8 cellular contexts compared by ENCODE assay signal in the genomic region with DNA sequence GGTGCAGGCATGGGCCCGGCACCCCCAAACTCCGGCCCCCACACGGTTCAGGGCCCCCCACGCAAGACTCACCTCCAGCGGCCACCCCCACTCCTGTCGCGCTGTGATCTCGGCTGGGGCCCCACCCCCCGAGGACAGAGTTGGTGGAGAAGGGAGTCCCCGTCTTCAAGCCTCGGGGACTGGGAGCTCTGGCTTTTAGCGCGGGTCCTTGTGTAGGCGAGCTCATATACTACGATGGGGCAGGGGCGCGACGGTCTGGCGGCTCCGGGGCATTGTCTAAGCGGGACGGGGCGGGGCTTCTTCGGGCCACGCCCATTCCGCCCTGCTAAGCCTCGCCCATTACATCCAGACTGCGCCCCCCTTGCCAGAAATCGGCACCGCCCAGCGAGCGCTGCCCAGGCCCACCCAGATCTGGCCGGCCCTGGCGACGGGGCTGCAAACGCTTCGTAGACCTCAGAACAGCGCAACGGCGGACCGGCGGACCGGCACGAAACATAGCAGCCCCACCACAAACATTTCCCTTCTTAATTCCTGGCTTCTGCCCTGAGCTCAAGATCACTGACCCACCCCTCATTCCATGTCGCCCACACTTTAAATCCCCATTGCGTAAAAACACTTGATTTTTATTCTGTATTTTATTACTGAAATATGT. TPM values are rescaled to one million over a fixed set of nuclear protein-coding genes. Genes with fewer than 3 reads are reported as not detected.
DNase-seq lines count a peak whose midpoint lies in the region; ATAC-seq and TF ChIP-seq lines count a peak whose summit lies in the region.

No MANE protein-coding gene starts in this region.

- WGBS in endodermal cell (ENCODE audit: insufficient coverage in 1 of 2, insufficient read length in 1 of 2), 2 experiments: 1% methylated on average over 26 to 43 of the region's 46 CpGs

- H3K27ac ChIP-seq in endodermal cell (ENCODE audit: low read depth, low read length): peak overlapping the region; percentile 97

- H3K4me1 Mint-ChIP-seq in endodermal cell (peaks cover 19% of the 10 kb centered on the region), memory B cell (peaks cover 48% of the 10 kb centered on the region)

- H3K4me3 ChIP-seq in HFF-Myc (replicated peaks; ENCODE audit: low read depth, low read length): peak overlapping the region; percentile 63
- peak overlapping the region; percentile 88 for H3K4me3 ChIP-seq in endodermal cell (ENCODE audit: low read length)

- H3K9ac ChIP-seq in endodermal cell (ENCODE audit: extremely low read depth, low read length, poor library complexity, severe bottlenecking): peak overlapping the region; percentile 84

- H3K4me1 ChIP-seq in endodermal cell (ENCODE audit: control insufficient read depth, insufficient read depth, low read length): peaks cover 5% of the 10 kb centered on the region

- ATAC-seq in memory B cell (ENCODE audit: low read depth) (peak; percentile 50), HG03457 (IDR thresholded peaks at IDR 0.05; ENCODE audit: unreplicated experiment) (no peak)

- H3K4me3 Mint-ChIP-seq in endodermal cell: peak overlapping the region; percentile 92
- H3K4me3 Mint-ChIP-seq in memory B cell: peak overlapping the region; percentile 100

- H3K36me3 ChIP-seq in endodermal cell (ENCODE audit: control insufficient read depth, insufficient read depth, low read length): peaks cover 76% of the 10 kb centered on the region

- peaks cover 67% of the 10 kb centered on the region for H3K36me3 Mint-ChIP-seq in endodermal cell (ENCODE audit: low read depth)
- peaks cover 38% of the 10 kb centered on the region for H3K36me3 Mint-ChIP-seq in memory B cell

- H3K9me3 Mint-ChIP-seq in endodermal cell (no peaks in the 10 kb centered on the region), memory B cell (no peaks in the 10 kb centered on the region)

- H3K27me3 Mint-ChIP-seq in endodermal cell (ENCODE audit: insufficient read depth) (no peaks in the 10 kb centered on the region), memory B cell (no peaks in the 10 kb centered on the region)

- H3K9me3 ChIP-seq in endodermal cell (ENCODE audit: control insufficient read depth, low read length): no peaks in the 10 kb centered on the region

- no peaks in the 10 kb centered on the region for H3K27me3 ChIP-seq in endodermal cell (ENCODE audit: control insufficient read depth, insufficient read depth, low read length, poor library complexity, severe bottlenecking)

- TF ChIP-seq CTCF in HFF-Myc (IDR thresholded peaks at IDR 0.05; ENCODE audit: low read depth, low read length, missing control alignments): no peak
- TF ChIP-seq CTCF in endodermal cell (conservative IDR thresholded peaks at IDR 0.05): no peak

- H3K27ac Mint-ChIP-seq in endodermal cell (peak overlapping the region; percentile 97), memory B cell (peak overlapping the region; percentile 90)

- peak; percentile 92 for DNase-seq in D341Med (ENCODE audit: low spot score)
- DNase-seq in HFF-Myc (ENCODE audit: extremely low read depth, low read depth): peak; percentile 62
- peak; percentile 38 for DNase-seq in NCI-H774 (lab: John Stamatoyannopoulos, UW)
- peak; percentile 74 for DNase-seq in activated CD8-positive, alpha-beta memory T cell treated with anti-CD3 and anti-CD28 coated beads, Interleukin-2, amount 50 U/mL, for 4 hours
- peak; percentile 97 for DNase-seq in endodermal cell
- DNase-seq in memory B cell (ENCODE audit: low spot score in 2 of 2): peak; percentile 77 to 80
- DNase-seq in stimulated activated CD8-positive, alpha-beta memory T cell treated with anti-CD3 and anti-CD28 coated beads, Interleukin-15, amount 100 ng/mL, for 48 hours (ENCODE audit: low read depth in 2 of 2): peak; percentile 54 to 62

RNA-seq across cellular contexts. Expression of gene DDAH2, which starts 1.0 kb away (rescaled TPM):
- total RNA-seq in endodermal cell: 100 to 1,000 TPM; 150 to 153 TPM
- polyA plus RNA-seq in endodermal cell (2013, experiment 1 of 2): 230 TPM
- 222 TPM for polyA plus RNA-seq in endodermal cell (2013, experiment 2 of 2)

RNA-seq across cellular contexts. Expression of gene CLIC1, which starts 6.2 kb away (rescaled TPM):
- total RNA-seq in endodermal cell: 100 to 1,000 TPM; 289 to 380 TPM
- polyA plus RNA-seq in endodermal cell (2013, experiment 1 of 2): 265 TPM
- 271 TPM for polyA plus RNA-seq in endodermal cell (2013, experiment 2 of 2)

RNA-seq across cellular contexts. Expression of gene MPIG6B, which starts 6.9 kb away (rescaled TPM):
- total RNA-seq in endodermal cell: not detected
- not detected for polyA plus RNA-seq in endodermal cell (2013, experiment 1 of 2)
- polyA plus RNA-seq in endodermal cell (2013, experiment 2 of 2): not detected

RNA-seq across cellular contexts. Expression of gene LY6G6C, which starts 8.6 kb away (rescaled TPM):
- under 1 TPM; 0.29 to 0.38 TPM for total RNA-seq in endodermal cell
- 1.1 TPM for polyA plus RNA-seq in endodermal cell (2013, experiment 1 of 2)
- 1.4 TPM for polyA plus RNA-seq in endodermal cell (2013, experiment 2 of 2)

RNA-seq across cellular contexts. Expression of gene MSH5, which starts 9.7 kb away (rescaled TPM):
- total RNA-seq in endodermal cell: 10 to 100 TPM; 35.7 to 57.2 TPM
- 61.1 TPM for polyA plus RNA-seq in endodermal cell (2013, experiment 1 of 2)
- polyA plus RNA-seq in endodermal cell (2013, experiment 2 of 2): 49.7 TPM

Comparison
In these comparisons a context has a peak if more than half of its experiments do, and no peak if none do; other contexts are left out.
1. DNase-seq: peak in every context shown above with its lines; median percentile 97 in endodermal cell; 92 in D341Med; 78 in memory B cell; 74 in activated CD8-positive, alpha-beta memory T cell treated with anti-CD3 and anti-CD28 coated beads, Interleukin-2, amount 50 U/mL, for 4 hours; 62 in HFF-Myc; 58 in stimulated activated CD8-positive, alpha-beta memory T cell treated with anti-CD3 and anti-CD28 coated beads, Interleukin-15, amount 100 ng/mL, for 48 hours; 38 in NCI-H774.